17 cellular contexts compared by ENCODE assay signal in genomic region chr12:26891704-26892103, GRCh38.
"Had no signal": no experiment of that assay in that cellular context is flagged by ENCODE, and none has a peak within 500 bp of the region (broad histone marks: within the 10 kb centered on the region; RNA-seq: fewer than 3 reads in every experiment).

No MANE protein-coding gene starts in this region.

- H3K36me3 ChIP-seq: gastroesophageal sphincter, prostate gland, right lobe of liver, upper lobe of right lung had no signal

- ATAC-seq: gastroesophageal sphincter; right lobe of liver; stimulated activated memory B cell treated with anti-CD40 and anti-IgM and Interleukin-4, amounts not matched to agents 10 μg/mL and 1 μg/mL and 100 μg/mL, for 72 hours; upper lobe of right lung had no signal

- H3K27ac ChIP-seq: epithelial cell of prostate, esophagus muscularis mucosa, gastroesophageal sphincter, hepatocyte, parathyroid adenoma, prostate gland, right lobe of liver, tibial artery, upper lobe of right lung had no signal

- H3K9me3 ChIP-seq: esophagus muscularis mucosa, gastroesophageal sphincter, prostate gland, right lobe of liver, tibial artery, upper lobe of right lung had no signal

- H3K4me1 ChIP-seq: esophagus muscularis mucosa, gastroesophageal sphincter, parathyroid adenoma, prostate gland, right lobe of liver, tibial artery, upper lobe of right lung had no signal

- FAIRE-seq: endometrium had no signal

- DNase-seq: effector memory CD4-positive, alpha-beta T cell; glutamatergic neuron; mesendoderm; naive B cell; retina; right lobe of liver; stimulated activated CD4-positive, alpha-beta T cell treated with anti-CD3 and anti-CD28 coated beads, Interleukin-4, amount 100 ng/mL, for 24 hours; tibial artery; upper lobe of right lung had no signal

- H3K27me3 ChIP-seq: esophagus muscularis mucosa, gastroesophageal sphincter, hepatocyte, right lobe of liver, tibial artery, upper lobe of right lung had no signal

- H3K4me3 ChIP-seq: esophagus muscularis mucosa, gastroesophageal sphincter, hepatocyte, prostate gland, right lobe of liver, tibial artery, upper lobe of right lung had no signal
